Comparison of ENCODE assay signal across 7 cellular contexts in genomic region chr11:69812256-69812655, GRCh38. TPM values are rescaled to one million over a fixed set of nuclear protein-coding genes. Genes with fewer than 3 reads are reported as not detected.
"Had no signal": no experiment of that assay in that cellular context is flagged by ENCODE, and none has a peak within 500 bp of the region (broad histone marks: within the 10 kb centered on the region; RNA-seq: fewer than 3 reads in every experiment).

No MANE protein-coding gene starts in this region.

- H3K27ac ChIP-seq: HL-60 had no signal

- ATAC-seq: HepG2, K562 had no signal

- H3K4me3 ChIP-seq: K562 had no signal

- DNase-seq: IMR-90 had no signal

RNA-seq across cellular contexts. Expression of gene FGF3, which starts 7.0 kb away (rescaled TPM):
- total RNA-seq: HepG2, HT1080, IMR-90, K562 had no signal
- polyA plus RNA-seq: HepG2, IgD-negative memory B cell, IMR-90, K562 had no signal

RNA-seq across cellular contexts. Expression of gene FGF4, which starts 37.1 kb away (rescaled TPM):
- total RNA-seq: HepG2, HT-29, HT1080, IMR-90, K562 had no signal
- polyA plus RNA-seq: HepG2, IgD-negative memory B cell, IMR-90, K562 had no signal
